Comparison of ENCODE assay signal across 28 cellular contexts in the genomic region with DNA sequence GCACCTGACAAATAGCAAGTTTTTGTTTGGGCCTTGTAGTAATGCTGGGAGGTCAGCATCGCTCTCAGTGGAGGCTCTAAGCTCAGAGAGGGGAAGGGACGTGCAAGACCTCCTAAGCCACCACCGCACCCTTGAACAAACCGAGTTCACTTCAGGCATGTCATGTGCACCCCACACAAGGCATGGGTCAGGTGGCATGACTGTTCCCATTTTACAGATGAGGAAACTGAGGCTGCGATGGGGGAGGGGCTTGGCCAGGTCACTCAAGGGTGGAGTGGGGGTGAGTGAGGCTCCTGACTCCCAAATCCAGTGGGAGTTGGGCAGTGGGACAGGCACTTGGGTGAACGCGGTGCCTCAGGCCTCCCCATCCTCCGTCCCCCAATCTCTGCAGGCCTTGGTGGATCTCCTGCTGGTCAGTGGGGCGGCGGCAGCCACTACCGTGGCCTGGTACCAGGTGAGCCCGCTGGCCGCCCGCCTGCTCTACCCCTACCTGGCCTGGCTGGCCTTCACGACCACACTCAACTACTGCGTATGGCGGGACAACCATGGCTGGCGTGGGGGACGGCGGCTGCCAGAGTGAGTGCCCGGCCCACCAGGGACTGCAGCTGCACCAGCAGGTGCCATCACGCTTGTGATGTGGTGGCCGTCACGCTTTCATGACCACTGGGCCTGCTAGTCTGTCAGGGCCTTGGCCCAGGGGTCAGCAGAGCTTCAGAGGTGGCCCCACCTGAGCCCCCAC. TPM values are rescaled to one million over a fixed set of nuclear protein-coding genes. Genes with fewer than 3 reads are reported as not detected.
"Had no signal": no experiment of that assay in that cellular context is flagged by ENCODE, and none has a peak within 500 bp of the region (broad histone marks: within the 10 kb centered on the region; RNA-seq: fewer than 3 reads in every experiment).

No MANE protein-coding gene starts in this region.

- H3K27me3 ChIP-seq: esophagus squamous epithelium, gastroesophageal sphincter, spleen, transverse colon had no signal

- H3K9me3 ChIP-seq: esophagus squamous epithelium, gastroesophageal sphincter, left ventricle myocardium inferior, lower lobe of right lung, psoas muscle, spleen, thoracic aorta, transverse colon had no signal

- ATAC-seq: effector memory CD8-positive, alpha-beta T cell; natural killer cell had no signal

- H3K27ac ChIP-seq: left ventricle myocardium inferior, lower lobe of right lung, parathyroid adenoma, psoas muscle, spleen had no signal

- H3K27me3 Mint-ChIP-seq: dendritic cell treated with granulocyte-macrophage colony-stimulating factor and Interleukin-4, amounts not matched to agents 40 ng/mL and 50 ng/mL, for 4 days; effector memory CD8-positive, alpha-beta T cell; stimulated activated naive B cell treated with anti-CD40 and anti-IgM and Interleukin-4, amounts not matched to agents 10 μg/mL and 1 μg/mL and 100 μg/mL, for 72 hours; stimulated activated naive CD8-positive, alpha-beta T cell treated with anti-CD3 and anti-CD28 coated beads, Interleukin-15, amount 100 ng/mL, for 72 hours had no signal

- H3K27ac Mint-ChIP-seq: effector memory CD8-positive, alpha-beta T cell; immature natural killer cell; memory B cell; mesothelial cell of epicardium; natural killer cell; stimulated activated naive B cell treated with anti-CD40 and anti-IgM and Interleukin-4, amounts not matched to agents 10 μg/mL and 1 μg/mL and 100 μg/mL, for 72 hours had no signal

- H3K4me3 ChIP-seq: gastroesophageal sphincter, left ventricle myocardium inferior, lower lobe of right lung, psoas muscle, spleen, thoracic aorta, transverse colon had no signal

- H3K9ac ChIP-seq: parathyroid adenoma had no signal

- H3K4me1 ChIP-seq: parathyroid adenoma, psoas muscle had no signal

- H3K4me1 Mint-ChIP-seq: stimulated activated naive CD8-positive, alpha-beta T cell treated with anti-CD3 and anti-CD28 coated beads, Interleukin-15, amount 100 ng/mL, for 72 hours had no signal

- H3K4me3 Mint-ChIP-seq: dendritic cell treated with granulocyte-macrophage colony-stimulating factor and Interleukin-4, amounts not matched to agents 40 ng/mL and 50 ng/mL, for 4 days; effector memory CD8-positive, alpha-beta T cell; immature natural killer cell; memory B cell; mesothelial cell of epicardium; natural killer cell; neural crest cell; stimulated activated naive B cell treated with anti-CD40 and anti-IgM and Interleukin-4, amounts not matched to agents 10 μg/mL and 1 μg/mL and 100 μg/mL, for 72 hours; stimulated activated naive CD8-positive, alpha-beta T cell treated with anti-CD3 and anti-CD28 coated beads, Interleukin-15, amount 100 ng/mL, for 72 hours had no signal

- H3K36me3 Mint-ChIP-seq: natural killer cell had no signal

- DNase-seq: effector memory CD8-positive, alpha-beta T cell; esophagus squamous epithelium; foreskin fibroblast; immature natural killer cell; left cardiac atrium; left ventricle myocardium inferior; lower lobe of right lung; natural killer cell; occipital lobe; retina; spleen; stimulated activated CD4-positive, alpha-beta T cell treated with anti-CD3 and anti-CD28 coated beads, Interleukin-15, amount 100 ng/mL, for 24 hours; stimulated activated CD4-positive, alpha-beta T cell treated with anti-CD3 and anti-CD28 coated beads, Interleukin-1b, Interleukin-23, amount 100 ng/mL, for 48 hours; stimulated activated CD4-positive, alpha-beta T cell treated with anti-CD3 and anti-CD28 coated beads, Interleukin-4, amount 100 ng/mL, for 24 hours; stimulated activated naive B cell treated with anti-CD40 and anti-IgM and Interleukin-4, amounts not matched to agents 10 μg/mL and 1 μg/mL and 100 μg/mL, for 72 hours; stimulated activated naive CD8-positive, alpha-beta T cell treated with anti-CD3 and anti-CD28 coated beads, Interleukin-15, amount 100 ng/mL, for 72 hours; substantia nigra; transverse colon had no signal

- H3K36me3 ChIP-seq: transverse colon had no signal

RNA-seq across cellular contexts. Expression of a gene that starts 52.0 kb away (rescaled TPM):
- total RNA-seq: left cardiac atrium, myocyte, occipital lobe, psoas muscle, sciatic nerve, thoracic aorta had no signal
